ENCODE assay signal across 8 cellular contexts in genomic region chr12:78229491-78230209, GRCh38.
DNase-seq lines count a peak whose midpoint lies in the region; ATAC-seq, FAIRE-seq and TF ChIP-seq lines count a peak whose summit lies in the region.

No MANE protein-coding gene starts in this region.

- POLR2A ChIA-PET in CD8-positive, alpha-beta memory T cell (lab: Charles Lee), result no interaction called here

- no peaks in the 10 kb centered on the region for H3K4me1 ChIP-seq in Loucy (ENCODE audit: insufficient read depth, low read length, poor library complexity, severe bottlenecking)
- no peaks in the 10 kb centered on the region for H3K4me1 ChIP-seq in CD8-positive, alpha-beta memory T cell (ENCODE audit: insufficient read depth, low read length)

- peak; percentile 69 for TF ChIP-seq CTCF in AG10803 (conservative IDR thresholded peaks at IDR 0.05; ENCODE audit: low read length)
- TF ChIP-seq CTCF in Loucy (conservative IDR thresholded peaks at IDR 0.05; ENCODE audit: low read length), result peak; percentile 82

- no peaks in the 10 kb centered on the region for H3K36me3 Mint-ChIP-seq in activated naive CD8-positive, alpha-beta T cell treated with anti-CD3 and anti-CD28 coated beads for 36 hours
- H3K36me3 Mint-ChIP-seq in CD8-positive, alpha-beta memory T cell, result no peaks in the 10 kb centered on the region

- no peaks in the 10 kb centered on the region for H3K9me2 ChIP-seq in Loucy (replicated peaks; ENCODE audit: low read depth, low read length)

- no peak overlapping the region for H3K27ac ChIP-seq in CD8-positive, alpha-beta memory T cell (ENCODE audit: low read depth, low read length)

- no peaks in the 10 kb centered on the region for H3K27me3 Mint-ChIP-seq in activated naive CD8-positive, alpha-beta T cell treated with anti-CD3 and anti-CD28 coated beads for 36 hours
- no peaks in the 10 kb centered on the region for H3K27me3 Mint-ChIP-seq in CD8-positive, alpha-beta memory T cell

- H2AFZ ChIP-seq in Loucy (ENCODE audit: low read length), result peak overlapping the region; percentile 50

- no peak overlapping the region for H3K27ac Mint-ChIP-seq in activated naive CD8-positive, alpha-beta T cell treated with anti-CD3 and anti-CD28 coated beads for 36 hours
- H3K27ac Mint-ChIP-seq in CD8-positive, alpha-beta memory T cell, result no peak overlapping the region

- peaks cover 2% of the 10 kb centered on the region for H3K9me3 Mint-ChIP-seq in activated naive CD8-positive, alpha-beta T cell treated with anti-CD3 and anti-CD28 coated beads for 36 hours
- peaks cover 0 to 15% (median 6%) of the 10 kb centered on the region in 5 donors for H3K9me3 Mint-ChIP-seq in CD8-positive, alpha-beta memory T cell

- no peak for TF ChIP-seq POLR2A in GM12892 (IDR thresholded peaks at IDR 0.05; ENCODE audit: low read depth, low read length)

- ATAC-seq in HG02610 (IDR thresholded peaks at IDR 0.05; ENCODE audit: unreplicated experiment) (peak; percentile 93), left colon (peak; percentile 61)

- DNase-seq in AG10803 (ENCODE audit: low read depth) (peak; percentile 48), GM12892 (ENCODE audit: insufficient read length) (no peak), left colon (peak in 1 of 2 donors; percentile 36)
- peak; percentile 15 for DNase-seq in activated naive CD8-positive, alpha-beta T cell treated with anti-CD3 and anti-CD28 coated beads for 36 hours
- no peak for DNase-seq in CD8-positive, alpha-beta memory T cell
- DNase-seq in stimulated activated naive CD4-positive, alpha-beta T cell treated with Interleukin-2 at 50 U/mL for 16 hours (lab: John Stamatoyannopoulos, UW), result no peak

- intact Hi-C loops in left colon (cut with DNase I, micrococcal nuclease), result no loop called here

- H4K20me1 ChIP-seq in Loucy (ENCODE audit: insufficient read depth, low read length, poor library complexity, severe bottlenecking), result no peaks in the 10 kb centered on the region

- no peaks in the 10 kb centered on the region for H3K9me3 ChIP-seq in Loucy (ENCODE audit: insufficient read depth, low read depth, low read length)
- H3K9me3 ChIP-seq in CD8-positive, alpha-beta memory T cell (ENCODE audit: low read length), result no peaks in the 10 kb centered on the region

- H3K27me3 ChIP-seq in Loucy (ENCODE audit: insufficient read depth, low read length, poor library complexity, severe bottlenecking), result no peaks in the 10 kb centered on the region
- no peaks in the 10 kb centered on the region for H3K27me3 ChIP-seq in CD8-positive, alpha-beta memory T cell (ENCODE audit: insufficient read depth, low read length, poor library complexity, severe bottlenecking)

- no peaks in the 10 kb centered on the region for H3F3A ChIP-seq in Loucy (ENCODE audit: low read depth)

- peak; percentile 24 for FAIRE-seq in GM12892 (lab: Jason Lieb, UNC)

- CTCF ChIA-PET in CD8-positive, alpha-beta memory T cell (lab: Charles Lee), result no interaction called here

- H3K36me3 ChIP-seq in Loucy (ENCODE audit: insufficient read depth, low read length), result no peaks in the 10 kb centered on the region
- H3K36me3 ChIP-seq in CD8-positive, alpha-beta memory T cell (ENCODE audit: insufficient read depth, low read length), result no peaks in the 10 kb centered on the region

- no peak overlapping the region for H3K4me3 Mint-ChIP-seq in activated naive CD8-positive, alpha-beta T cell treated with anti-CD3 and anti-CD28 coated beads for 36 hours
- H3K4me3 Mint-ChIP-seq in CD8-positive, alpha-beta memory T cell, result no peak overlapping the region

- no peaks in the 10 kb centered on the region for H3K79me2 ChIP-seq in Loucy (ENCODE audit: insufficient read depth, low read length)

- no peak overlapping the region for H3K9ac ChIP-seq in Loucy (ENCODE audit: low read depth, low read length, poor library complexity, severe bottlenecking)

- H3K4me3 ChIP-seq in AG10803 (ENCODE audit: low read length) (no peak overlapping the region), Loucy (ENCODE audit: low read length, poor library complexity, severe bottlenecking) (no peak overlapping the region)
- H3K4me3 ChIP-seq in CD8-positive, alpha-beta memory T cell (ENCODE audit: low read length), result no peak overlapping the region

- H3K4me2 ChIP-seq in Loucy (ENCODE audit: low read depth, low read length, poor library complexity, severe bottlenecking), result no peak overlapping the region

- no peaks in the 10 kb centered on the region for H3K4me1 Mint-ChIP-seq in activated naive CD8-positive, alpha-beta T cell treated with anti-CD3 and anti-CD28 coated beads for 36 hours
- H3K4me1 Mint-ChIP-seq in CD8-positive, alpha-beta memory T cell, result no peaks in the 10 kb centered on the region

Comparison
In these comparisons a context has a peak if more than half of its experiments do, and no peak if none do; other contexts are left out.
1. DNase-seq: peak in AG10803 (single experiment) and activated naive CD8-positive, alpha-beta T cell treated with anti-CD3 and anti-CD28 coated beads for 36 hours (single experiment); none in GM12892 (single experiment), CD8-positive, alpha-beta memory T cell (0 of 5) and stimulated activated naive CD4-positive, alpha-beta T cell treated with Interleukin-2 at 50 U/mL for 16 hours (single experiment).